ENCODE assay signal across 28 cellular contexts in genomic region chr9:23962101-23962500, GRCh38.
"Had no signal": no experiment of that assay in that cellular context is flagged by ENCODE, and none has a peak within 500 bp of the region (broad histone marks: within the 10 kb centered on the region; RNA-seq: fewer than 3 reads in every experiment).

No MANE protein-coding gene starts in this region.

- DNase-seq: activated CD4-positive, alpha-beta T cell treated with anti-CD3 and anti-CD28 coated beads, Interleukin-2, amount 10 ng/mL, durations not matched to agents 7 days and 5 days; activated CD4-positive, CD25-positive, alpha-beta regulatory T cell treated with anti-CD3 and anti-CD28 coated beads, Interleukin-2, amount 50 U/mL, for 72 hours; activated CD8-positive, alpha-beta memory T cell treated with anti-CD3 and anti-CD28 coated beads, Interleukin-2, amount 10 ng/mL, durations not matched to agents 7 days and 5 days; activated CD8-positive, alpha-beta T cell treated with anti-CD3 and anti-CD28 coated beads for 36 hours; activated effector memory CD4-positive, alpha-beta T cell treated with anti-CD3 and anti-CD28 coated beads, Interleukin-2, amount 50 U/mL, for 16 hours; activated naive CD4-positive, alpha-beta T cell treated with anti-CD3 and anti-CD28 coated beads, Interleukin-2, amount 50 U/mL, for 16 hours; activated naive CD8-positive, alpha-beta T cell treated with anti-CD3 and anti-CD28 coated beads, Interleukin-2, amount 50 U/mL, for 24 hours; activated T-cell treated with anti-CD3 and anti-CD28 coated beads for 4 hours; body of pancreas; central memory CD4-positive, alpha-beta T cell; dermis blood vessel endothelial cell; effector CD8-positive, alpha-beta T cell; esophagus squamous epithelium; head of caudate nucleus; hypothalamus; kidney; lower lobe of right lung; naive thymus-derived CD8-positive, alpha-beta T cell; retina; stimulated activated CD4-positive, alpha-beta T cell treated with anti-CD3 and anti-CD28 coated beads, Interleukin-4, amount 100 ng/mL, for 4 hours; substantia nigra; thyroid gland had no signal

- H3K4me1 ChIP-seq: body of pancreas, esophagus squamous epithelium, gastroesophageal sphincter, lower lobe of right lung, thyroid gland had no signal

- H3K4me1 Mint-ChIP-seq: activated CD4-positive, alpha-beta T cell treated with anti-CD3 and anti-CD28 coated beads, Interleukin-2, amount 10 ng/mL, durations not matched to agents 7 days and 5 days; activated CD8-positive, alpha-beta memory T cell treated with anti-CD3 and anti-CD28 coated beads, Interleukin-2, amount 10 ng/mL, durations not matched to agents 7 days and 5 days; activated naive CD8-positive, alpha-beta T cell treated with anti-CD3 and anti-CD28 coated beads, Interleukin-2, amount 50 U/mL, for 24 hours; naive thymus-derived CD8-positive, alpha-beta T cell had no signal

- H3K9me3 ChIP-seq: esophagus squamous epithelium, thyroid gland had no signal

- H3K36me3 Mint-ChIP-seq: activated CD8-positive, alpha-beta memory T cell treated with anti-CD3 and anti-CD28 coated beads, Interleukin-2, amount 10 ng/mL, durations not matched to agents 7 days and 5 days had no signal

- H3K27me3 Mint-ChIP-seq: activated CD4-positive, alpha-beta T cell treated with anti-CD3 and anti-CD28 coated beads, Interleukin-2, amount 10 ng/mL, durations not matched to agents 7 days and 5 days; activated CD8-positive, alpha-beta memory T cell treated with anti-CD3 and anti-CD28 coated beads, Interleukin-2, amount 10 ng/mL, durations not matched to agents 7 days and 5 days; activated CD8-positive, alpha-beta T cell treated with anti-CD3 and anti-CD28 coated beads for 36 hours; activated naive CD8-positive, alpha-beta T cell treated with anti-CD3 and anti-CD28 coated beads, Interleukin-2, amount 50 U/mL, for 24 hours; naive thymus-derived CD8-positive, alpha-beta T cell; progenitor cell of endocrine pancreas; stimulated activated naive CD8-positive, alpha-beta T cell treated with anti-CD3 and anti-CD28 coated beads, Interleukin-15, Interleukin-2, amounts not matched to agents 100 ng/mL and 50 ng/mL, for 24 hours had no signal

- H3K27me3 ChIP-seq: body of pancreas, esophagus squamous epithelium, gastroesophageal sphincter, thyroid gland had no signal

- H3K4me3 ChIP-seq: body of pancreas, esophagus squamous epithelium, gastroesophageal sphincter, lower lobe of right lung, thyroid gland had no signal

- H3K27ac ChIP-seq: body of pancreas, esophagus squamous epithelium, gastroesophageal sphincter, lower lobe of right lung, thyroid gland, VCaP had no signal

- H3K36me3 ChIP-seq: esophagus squamous epithelium, gastroesophageal sphincter, lower lobe of right lung, thyroid gland had no signal

- H3K27ac Mint-ChIP-seq: activated CD4-positive, alpha-beta T cell treated with anti-CD3 and anti-CD28 coated beads, Interleukin-2, amount 10 ng/mL, durations not matched to agents 7 days and 5 days; activated CD8-positive, alpha-beta memory T cell treated with anti-CD3 and anti-CD28 coated beads, Interleukin-2, amount 10 ng/mL, durations not matched to agents 7 days and 5 days; activated CD8-positive, alpha-beta T cell treated with anti-CD3 and anti-CD28 coated beads for 36 hours; activated naive CD8-positive, alpha-beta T cell treated with anti-CD3 and anti-CD28 coated beads, Interleukin-2, amount 50 U/mL, for 24 hours; naive thymus-derived CD8-positive, alpha-beta T cell; progenitor cell of endocrine pancreas; stimulated activated naive CD8-positive, alpha-beta T cell treated with anti-CD3 and anti-CD28 coated beads, Interleukin-15, Interleukin-2, amounts not matched to agents 100 ng/mL and 50 ng/mL, for 24 hours had no signal

- H3K4me3 Mint-ChIP-seq: activated CD4-positive, alpha-beta T cell treated with anti-CD3 and anti-CD28 coated beads, Interleukin-2, amount 10 ng/mL, durations not matched to agents 7 days and 5 days; activated CD8-positive, alpha-beta memory T cell treated with anti-CD3 and anti-CD28 coated beads, Interleukin-2, amount 10 ng/mL, durations not matched to agents 7 days and 5 days; activated CD8-positive, alpha-beta T cell treated with anti-CD3 and anti-CD28 coated beads for 36 hours; activated naive CD8-positive, alpha-beta T cell treated with anti-CD3 and anti-CD28 coated beads, Interleukin-2, amount 50 U/mL, for 24 hours; naive thymus-derived CD8-positive, alpha-beta T cell; stimulated activated naive CD8-positive, alpha-beta T cell treated with anti-CD3 and anti-CD28 coated beads, Interleukin-15, Interleukin-2, amounts not matched to agents 100 ng/mL and 50 ng/mL, for 24 hours had no signal

- ATAC-seq: activated CD8-positive, alpha-beta memory T cell treated with anti-CD3 and anti-CD28 coated beads, Interleukin-2, amount 10 ng/mL, durations not matched to agents 7 days and 5 days; activated CD8-positive, alpha-beta T cell treated with anti-CD3 and anti-CD28 coated beads for 36 hours; activated naive CD8-positive, alpha-beta T cell treated with anti-CD3 and anti-CD28 coated beads, Interleukin-2, amount 50 U/mL, for 24 hours; body of pancreas; gastroesophageal sphincter; left lobe of liver; lower lobe of right lung; naive thymus-derived CD8-positive, alpha-beta T cell had no signal

- FAIRE-seq: endothelial cell of umbilical vein, kidney had no signal
